Comparison of ENCODE assay signal across 1 cellular context in the genomic region with DNA sequence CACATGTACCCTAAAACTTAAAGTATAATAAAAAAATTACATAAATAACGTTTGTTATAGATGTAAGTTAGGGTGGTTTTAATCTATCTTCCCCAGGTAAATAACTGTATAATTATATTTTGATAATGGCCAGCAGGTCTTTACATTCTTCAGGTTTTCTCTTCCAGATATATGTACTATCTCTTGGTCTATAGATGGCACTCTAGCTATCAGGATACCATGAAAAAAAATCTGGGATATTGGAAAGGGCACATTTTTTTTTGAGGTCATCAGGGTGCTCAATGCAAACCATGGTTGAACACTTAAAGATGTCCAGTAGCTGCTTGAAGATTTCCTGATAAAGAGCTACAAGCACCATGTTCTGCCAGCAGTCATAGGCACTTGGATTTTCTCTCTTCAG.
TF ChIP-seq lines count a peak whose summit lies in the region.

No MANE protein-coding gene starts in this region.

TF ChIP-seq in IMR-90, 13 proteins besides CTCF, POLR2A, EP300 and RAD21 (continued from another document):
- TF ChIP-seq, protein P1, sequence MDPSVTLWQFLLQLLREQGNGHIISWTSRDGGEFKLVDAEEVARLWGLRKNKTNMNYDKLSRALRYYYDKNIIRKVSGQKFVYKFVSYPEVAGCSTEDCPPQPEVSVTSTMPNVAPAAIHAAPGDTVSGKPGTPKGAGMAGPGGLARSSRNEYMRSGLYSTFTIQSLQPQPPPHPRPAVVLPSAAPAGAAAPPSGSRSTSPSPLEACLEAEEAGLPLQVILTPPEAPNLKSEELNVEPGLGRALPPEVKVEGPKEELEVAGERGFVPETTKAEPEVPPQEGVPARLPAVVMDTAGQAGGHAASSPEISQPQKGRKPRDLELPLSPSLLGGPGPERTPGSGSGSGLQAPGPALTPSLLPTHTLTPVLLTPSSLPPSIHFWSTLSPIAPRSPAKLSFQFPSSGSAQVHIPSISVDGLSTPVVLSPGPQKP (IDR thresholded peaks at IDR 0.05; ENCODE audit: borderline replicate concordance, low read depth, low read length), result no peak
TF ChIP-seq in IMR-90: peak in this region for 0.
